ENCODE assay signal across 33 cellular contexts in the genomic region with DNA sequence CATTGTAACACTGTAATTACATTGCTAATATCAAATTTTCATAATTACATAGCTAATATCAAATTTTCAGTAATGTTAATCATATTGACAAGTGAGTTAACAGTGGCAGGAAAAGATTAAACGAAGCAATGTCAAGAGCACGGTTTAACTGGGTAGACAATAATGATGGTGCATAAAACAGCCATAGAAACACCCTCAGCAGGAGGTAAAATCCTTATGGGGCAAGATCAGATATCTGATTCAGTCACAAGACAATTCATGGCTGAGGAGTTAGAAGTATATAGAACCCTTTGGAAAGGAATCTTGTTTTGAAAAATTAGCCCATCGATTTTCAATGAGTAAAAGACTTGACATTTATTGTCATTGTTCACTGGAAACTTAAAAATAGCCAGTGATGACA.
"Had no signal": no experiment of that assay in that cellular context is flagged by ENCODE, and none has a peak within 500 bp of the region (broad histone marks: within the 10 kb centered on the region; RNA-seq: fewer than 3 reads in every experiment).

No MANE protein-coding gene starts in this region.

- H3K27ac ChIP-seq: adrenal gland, body of pancreas, esophagus muscularis mucosa, foreskin keratinocyte, gastroesophageal sphincter, heart right ventricle had no signal

- H3K27me3 ChIP-seq: adrenal gland, body of pancreas, esophagus muscularis mucosa, foreskin keratinocyte, gastroesophageal sphincter, heart right ventricle had no signal

- H3K9me3 Mint-ChIP-seq: activated CD4-positive, alpha-beta memory T cell treated with anti-CD3 and anti-CD28 coated beads for 36 hours; activated CD4-positive, alpha-beta T cell treated with anti-CD3 and anti-CD28 coated beads, Interleukin-2, amount 10 ng/mL, durations not matched to agents 24 days and 14 days; activated naive CD4-positive, alpha-beta T cell treated with anti-CD3 and anti-CD28 coated beads for 36 hours; activated naive CD4-positive, alpha-beta T cell treated with anti-CD3 and anti-CD28 coated beads, Interleukin-2, amount 50 U/mL, for 24 hours; activated naive CD8-positive, alpha-beta T cell treated with anti-CD3 and anti-CD28 coated beads for 36 hours; activated naive CD8-positive, alpha-beta T cell treated with anti-CD3 and anti-CD28 coated beads, Interleukin-2, amount 50 U/mL, for 24 hours; activated T-helper 1 cell treated with anti-CD3 and anti-CD28 coated beads, Interleukin-12 subunit alpha, Interleukin-12 subunit beta, Interleukin-2, Interleukin-4 antibody, amounts not matched to agents 30 ng/mL and 10 ng/mL and 1 ng/mL, durations not matched to agents 14 hours and 24 hours and 36 hours; activated T-helper 2 cell treated with anti-CD3 and anti-CD28 coated beads, Interferon-gamma antibody, Interleukin-2, Interleukin-4, amounts not matched to agents 10 μg/mL and 5 μg/mL and 100 μg/mL, durations not matched to agents 14 hours and 24 hours and 36 hours; effector memory CD8-positive, alpha-beta T cell; T-helper 2 cell treated with Interferon-gamma antibody and Interleukin-4, amounts not matched to agents 5 μg/mL and 100 μg/mL, for 36 hours had no signal

- H3K27ac Mint-ChIP-seq: activated CD4-positive, alpha-beta memory T cell treated with anti-CD3 and anti-CD28 coated beads for 36 hours; activated CD4-positive, alpha-beta T cell treated with anti-CD3 and anti-CD28 coated beads for 36 hours; activated CD4-positive, alpha-beta T cell treated with anti-CD3 and anti-CD28 coated beads, Interleukin-2, amount 10 ng/mL, durations not matched to agents 24 days and 14 days; activated CD8-positive, alpha-beta memory T cell treated with anti-CD3 and anti-CD28 coated beads, Interleukin-2, amount 10 ng/mL, durations not matched to agents 7 days and 5 days; activated CD8-positive, alpha-beta T cell treated with anti-CD3 and anti-CD28 coated beads, Interleukin-2, amount 10 ng/mL, durations not matched to agents 7 days and 5 days; activated naive CD4-positive, alpha-beta T cell treated with anti-CD3 and anti-CD28 coated beads for 36 hours; activated naive CD4-positive, alpha-beta T cell treated with anti-CD3 and anti-CD28 coated beads, Interleukin-2, amount 50 U/mL, for 24 hours; activated naive CD8-positive, alpha-beta T cell treated with anti-CD3 and anti-CD28 coated beads for 36 hours; activated naive CD8-positive, alpha-beta T cell treated with anti-CD3 and anti-CD28 coated beads, Interleukin-2, amount 50 U/mL, for 24 hours; activated T-helper 1 cell treated with anti-CD3 and anti-CD28 coated beads, Interleukin-12 subunit alpha, Interleukin-12 subunit beta, Interleukin-2, Interleukin-4 antibody, amounts not matched to agents 30 ng/mL and 10 ng/mL and 1 ng/mL, durations not matched to agents 14 hours and 24 hours and 36 hours; activated T-helper 2 cell treated with anti-CD3 and anti-CD28 coated beads, Interferon-gamma antibody, Interleukin-2, Interleukin-4, amounts not matched to agents 10 μg/mL and 5 μg/mL and 100 μg/mL, durations not matched to agents 14 hours and 24 hours and 36 hours; effector memory CD8-positive, alpha-beta T cell; T-helper 17 cell; T-helper 2 cell treated with Interferon-gamma antibody and Interleukin-4, amounts not matched to agents 5 μg/mL and 100 μg/mL, for 36 hours had no signal

- H3K4me3 Mint-ChIP-seq: activated CD4-positive, alpha-beta memory T cell treated with anti-CD3 and anti-CD28 coated beads for 36 hours; activated CD4-positive, alpha-beta T cell treated with anti-CD3 and anti-CD28 coated beads for 36 hours; activated CD4-positive, alpha-beta T cell treated with anti-CD3 and anti-CD28 coated beads, Interleukin-2, amount 10 ng/mL, durations not matched to agents 24 days and 14 days; activated CD8-positive, alpha-beta memory T cell treated with anti-CD3 and anti-CD28 coated beads, Interleukin-2, amount 10 ng/mL, durations not matched to agents 7 days and 5 days; activated CD8-positive, alpha-beta T cell treated with anti-CD3 and anti-CD28 coated beads, Interleukin-2, amount 10 ng/mL, durations not matched to agents 7 days and 5 days; activated naive CD4-positive, alpha-beta T cell treated with anti-CD3 and anti-CD28 coated beads for 36 hours; activated naive CD4-positive, alpha-beta T cell treated with anti-CD3 and anti-CD28 coated beads, Interleukin-2, amount 50 U/mL, for 24 hours; activated naive CD8-positive, alpha-beta T cell treated with anti-CD3 and anti-CD28 coated beads for 36 hours; activated naive CD8-positive, alpha-beta T cell treated with anti-CD3 and anti-CD28 coated beads, Interleukin-2, amount 50 U/mL, for 24 hours; activated T-helper 1 cell treated with anti-CD3 and anti-CD28 coated beads, Interleukin-12 subunit alpha, Interleukin-12 subunit beta, Interleukin-2, Interleukin-4 antibody, amounts not matched to agents 30 ng/mL and 10 ng/mL and 1 ng/mL, durations not matched to agents 14 hours and 24 hours and 36 hours; effector memory CD8-positive, alpha-beta T cell; T-helper 17 cell; T-helper 2 cell treated with Interferon-gamma antibody and Interleukin-4, amounts not matched to agents 5 μg/mL and 100 μg/mL, for 36 hours had no signal

- ATAC-seq: activated CD4-positive, alpha-beta T cell treated with anti-CD3 and anti-CD28 coated beads for 36 hours; activated CD8-positive, alpha-beta memory T cell treated with anti-CD3 and anti-CD28 coated beads, Interleukin-2, amount 10 ng/mL, durations not matched to agents 7 days and 5 days; activated CD8-positive, alpha-beta T cell treated with anti-CD3 and anti-CD28 coated beads, Interleukin-2, amount 10 ng/mL, durations not matched to agents 7 days and 5 days; activated naive CD8-positive, alpha-beta T cell treated with anti-CD3 and anti-CD28 coated beads, Interleukin-2, amount 50 U/mL, for 24 hours; body of pancreas; effector memory CD8-positive, alpha-beta T cell; foreskin keratinocyte; gastroesophageal sphincter; heart right ventricle; T-helper 17 cell had no signal

- DNase-seq: activated CD4-positive, alpha-beta memory T cell treated with anti-CD3 and anti-CD28 coated beads for 36 hours; activated CD4-positive, alpha-beta T cell treated with anti-CD3 and anti-CD28 coated beads for 36 hours; activated CD4-positive, alpha-beta T cell treated with anti-CD3 and anti-CD28 coated beads, Interleukin-2, amount 10 ng/mL, durations not matched to agents 24 days and 14 days; activated CD4-positive, CD25-positive, alpha-beta regulatory T cell; activated CD4-positive, CD25-positive, alpha-beta regulatory T cell treated with anti-CD3 and anti-CD28 coated beads, Interleukin-2, amount 50 U/mL, for 72 hours; activated CD8-positive, alpha-beta memory T cell treated with anti-CD3 and anti-CD28 coated beads, Interleukin-2, amount 10 ng/mL, durations not matched to agents 7 days and 5 days; activated CD8-positive, alpha-beta memory T cell treated with anti-CD3 and anti-CD28 coated beads, Interleukin-2, amount 50 U/mL, for 4 hours; activated CD8-positive, alpha-beta T cell treated with anti-CD3 and anti-CD28 coated beads, Interleukin-2, amount 10 ng/mL, durations not matched to agents 7 days and 5 days; activated effector memory CD4-positive, alpha-beta T cell treated with anti-CD3 and anti-CD28 coated beads, Interleukin-2, amount 50 U/mL, for 16 hours; activated naive CD4-positive, alpha-beta T cell treated with anti-CD3 and anti-CD28 coated beads for 36 hours; activated naive CD8-positive, alpha-beta T cell treated with anti-CD3 and anti-CD28 coated beads for 36 hours; activated naive CD8-positive, alpha-beta T cell treated with anti-CD3 and anti-CD28 coated beads, Interleukin-2, amount 50 U/mL, for 24 hours; activated T-cell treated with anti-CD3 and anti-CD28 coated beads, Interleukin-2, amount 50 U/mL, for 1 hour; activated T-cell treated with anti-CD3 and anti-CD28 coated beads, Interleukin-2, amount 50 U/mL, for 48 hours; adrenal gland; amygdala; aorta; body of pancreas; caudate nucleus; cortex of kidney; dermis blood vessel endothelial cell; effector CD4-positive, alpha-beta T cell; effector memory CD8-positive, alpha-beta T cell; erythroblast; foreskin keratinocyte; heart right ventricle; T-helper 17 cell had no signal

- H3K27me3 Mint-ChIP-seq: activated CD4-positive, alpha-beta memory T cell treated with anti-CD3 and anti-CD28 coated beads for 36 hours; activated CD4-positive, alpha-beta T cell treated with anti-CD3 and anti-CD28 coated beads for 36 hours; activated CD8-positive, alpha-beta memory T cell treated with anti-CD3 and anti-CD28 coated beads, Interleukin-2, amount 10 ng/mL, durations not matched to agents 7 days and 5 days; activated naive CD4-positive, alpha-beta T cell treated with anti-CD3 and anti-CD28 coated beads, Interleukin-2, amount 50 U/mL, for 24 hours; activated naive CD8-positive, alpha-beta T cell treated with anti-CD3 and anti-CD28 coated beads for 36 hours; activated naive CD8-positive, alpha-beta T cell treated with anti-CD3 and anti-CD28 coated beads, Interleukin-2, amount 50 U/mL, for 24 hours; effector memory CD8-positive, alpha-beta T cell; T-helper 17 cell had no signal

- H3K9me3 ChIP-seq: adrenal gland, body of pancreas, esophagus muscularis mucosa, gastroesophageal sphincter, heart right ventricle had no signal

- H3K36me3 ChIP-seq: adrenal gland, esophagus muscularis mucosa, gastroesophageal sphincter, heart right ventricle had no signal

- H3K4me1 ChIP-seq: adrenal gland, foreskin keratinocyte, gastroesophageal sphincter had no signal

- H3K4me1 Mint-ChIP-seq: activated CD4-positive, alpha-beta T cell treated with anti-CD3 and anti-CD28 coated beads for 36 hours; activated CD4-positive, alpha-beta T cell treated with anti-CD3 and anti-CD28 coated beads, Interleukin-2, amount 10 ng/mL, durations not matched to agents 24 days and 14 days; activated CD8-positive, alpha-beta memory T cell treated with anti-CD3 and anti-CD28 coated beads, Interleukin-2, amount 10 ng/mL, durations not matched to agents 7 days and 5 days; activated naive CD4-positive, alpha-beta T cell treated with anti-CD3 and anti-CD28 coated beads, Interleukin-2, amount 50 U/mL, for 24 hours; activated naive CD8-positive, alpha-beta T cell treated with anti-CD3 and anti-CD28 coated beads for 36 hours; activated naive CD8-positive, alpha-beta T cell treated with anti-CD3 and anti-CD28 coated beads, Interleukin-2, amount 50 U/mL, for 24 hours; T-helper 17 cell had no signal

- H3K4me3 ChIP-seq: adrenal gland, body of pancreas, esophagus muscularis mucosa, gastroesophageal sphincter, heart right ventricle had no signal
